Comparison of ENCODE assay signal across 8 cellular contexts in the genomic region with DNA sequence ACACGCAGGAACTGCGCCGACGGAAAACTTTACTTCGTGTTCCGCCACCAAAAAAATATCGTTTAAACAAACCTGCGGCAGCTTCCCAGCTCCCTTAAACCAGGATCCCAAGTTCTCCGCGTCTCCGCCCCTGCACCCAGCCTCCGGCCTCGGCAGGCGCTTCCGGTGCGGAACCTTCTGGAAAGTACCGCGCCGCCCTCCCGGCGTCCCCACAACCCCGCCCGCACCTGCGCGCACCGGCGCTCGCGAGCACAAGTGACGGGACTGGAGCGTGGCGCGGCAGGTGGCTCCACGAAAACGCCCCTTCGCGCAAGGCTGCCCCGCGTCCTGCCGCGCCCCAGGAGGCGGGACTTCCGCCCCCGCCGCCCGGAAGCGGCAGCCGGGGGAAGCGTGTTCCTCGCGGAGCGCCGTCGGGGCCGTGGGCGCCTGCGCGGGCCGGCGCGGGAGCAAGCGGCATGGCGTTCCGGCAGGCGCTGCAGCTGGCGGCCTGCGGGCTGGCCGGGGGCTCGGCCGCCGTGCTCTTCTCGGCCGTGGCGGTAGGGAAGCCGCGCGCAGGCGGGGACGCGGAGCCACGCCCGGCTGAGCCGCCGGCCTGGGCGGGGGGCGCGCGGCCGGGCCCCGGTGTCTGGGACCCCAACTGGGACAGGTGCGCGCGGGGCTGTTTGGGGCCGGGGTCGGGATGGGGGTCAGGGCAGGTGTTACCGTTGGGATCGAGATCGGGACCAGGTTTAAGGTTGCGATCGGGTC. TPM values are rescaled to one million over a fixed set of nuclear protein-coding genes. Genes with fewer than 3 reads are reported as not detected.
DNase-seq lines count a peak whose midpoint lies in the region; ATAC-seq and TF ChIP-seq lines count a peak whose summit lies in the region.

A gene (plus strand): TSS at position 421 of the 747 bp plus-strand sequence. CDS start 35 bp downstream, at position 456.

- POLR2A ChIA-PET in WTC11 (lab: Charles Lee) = no interaction called here

- peaks cover 12% of the 10 kb centered on the region for H3K36me3 Mint-ChIP-seq in WTC11

- peak within 1 kb of the TSS; percentile 90 for H3K4me3 ChIP-seq in cardiac fibroblast (replicated peaks in 1 of 2; ENCODE audit: low read depth in 2 of 2, low read length in 2 of 2)

- peaks cover 11% of the 10 kb centered on the region; the same call in 1 of the 2 replicates for H3K4me1 Mint-ChIP-seq in WTC11

- peaks cover 10% of the 10 kb centered on the region for H3K9me3 Mint-ChIP-seq in WTC11

- CTCF ChIA-PET in WTC11 (lab: Charles Lee) = interaction anchor here (1.1 kb wide), 1 partner anchor 92 kb away, joined by 3 read pairs; a partner anchor contains a TSS

- in situ Hi-C loops in GM18951 (cut with MboI; ENCODE audit: low sequenced_read_pairs, unreplicated experiment) = no loop called here

- H3K27ac Mint-ChIP-seq in WTC11 = peak within 1 kb of the TSS; percentile 81

- H3K27me3 Mint-ChIP-seq in WTC11 (ENCODE audit: low read depth) = no peaks in the 10 kb centered on the region

- TF ChIP-seq CTCF in WTC11 (IDR thresholded peaks at IDR 0.05) (no peak), cardiac fibroblast (IDR thresholded peaks at IDR 0.05; ENCODE audit: low read depth, low read length) (no peak)

- ATAC-seq in HG03159 (IDR thresholded peaks at IDR 0.05; ENCODE audit: unreplicated experiment) (peak; percentile 90), WTC11 (peak; percentile 69)

- DNase-seq in AG08396 (ENCODE audit: low spot score) (peak; percentile 98), NCI-H2227 treated with DMSO at 0.1 percent for 48 hours (lab: John Stamatoyannopoulos, UW) (peak; percentile 88), WTC11 (ENCODE audit: low spot score) (peak; percentile 65), cardiac fibroblast (ENCODE audit: low read depth in 2 of 2) (peak; percentile 73 to 81), iris pigment epithelial cell (ENCODE audit: low read depth) (peak; percentile 87)
- peak; percentile 77 to 81 for DNase-seq in stimulated activated CD4-positive, alpha-beta T cell treated with anti-CD3 and anti-CD28 coated beads, Interleukin-12 subunit alpha, Interleukin-12 subunit beta, amount 100 ng/mL, for 24 hours (ENCODE audit: low read depth in 2 of 2)

- TF ChIP-seq POLR2A in GM18951 (IDR thresholded peaks at IDR 0.05; ENCODE audit: extremely low read depth, insufficient read depth, insufficient read length) = peak; percentile 95

- peak within 1 kb of the TSS; percentile 90 for H3K4me3 Mint-ChIP-seq in WTC11

TF ChIP-seq in WTC11, 78 proteins besides CTCF, POLR2A, EP300 and RAD21 (continues in another document):
- TF ChIP-seq ATF1 (CRISPR knock-in tag; IDR thresholded peaks at IDR 0.05) = peak; percentile 76; the same call in 1 of the 2 replicates
- TF ChIP-seq, protein P1, sequence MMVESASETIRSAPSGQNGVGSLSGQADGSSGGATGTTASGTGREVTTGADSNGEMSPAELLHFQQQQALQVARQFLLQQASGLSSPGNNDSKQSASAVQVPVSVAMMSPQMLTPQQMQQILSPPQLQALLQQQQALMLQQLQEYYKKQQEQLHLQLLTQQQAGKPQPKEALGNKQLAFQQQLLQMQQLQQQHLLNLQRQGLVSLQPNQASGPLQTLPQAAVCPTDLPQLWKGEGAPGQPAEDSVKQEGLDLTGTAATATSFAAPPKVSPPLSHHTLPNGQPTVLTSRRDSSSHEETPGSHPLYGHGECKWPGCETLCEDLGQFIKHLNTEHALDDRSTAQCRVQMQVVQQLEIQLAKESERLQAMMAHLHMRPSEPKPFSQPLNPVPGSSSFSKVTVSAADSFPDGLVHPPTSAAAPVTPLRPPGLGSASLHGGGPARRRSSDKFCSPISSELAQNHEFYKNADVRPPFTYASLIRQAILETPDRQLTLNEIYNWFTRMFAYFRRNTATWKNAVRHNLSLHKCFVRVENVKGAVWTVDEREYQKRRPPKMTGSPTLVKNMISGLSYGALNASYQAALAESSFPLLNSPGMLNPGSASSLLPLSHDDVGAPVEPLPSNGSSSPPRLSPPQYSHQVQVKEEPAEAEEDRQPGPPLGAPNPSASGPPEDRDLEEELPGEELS (CRISPR knock-in tag; IDR thresholded peaks at IDR 0.05) = peak; percentile 84
- TF ChIP-seq SMAD3 (CRISPR knock-in tag; IDR thresholded peaks at IDR 0.05; ENCODE audit: borderline replicate concordance) = peak; percentile 86; the same call in 1 of the 2 replicates
- TF ChIP-seq, protein P2, sequence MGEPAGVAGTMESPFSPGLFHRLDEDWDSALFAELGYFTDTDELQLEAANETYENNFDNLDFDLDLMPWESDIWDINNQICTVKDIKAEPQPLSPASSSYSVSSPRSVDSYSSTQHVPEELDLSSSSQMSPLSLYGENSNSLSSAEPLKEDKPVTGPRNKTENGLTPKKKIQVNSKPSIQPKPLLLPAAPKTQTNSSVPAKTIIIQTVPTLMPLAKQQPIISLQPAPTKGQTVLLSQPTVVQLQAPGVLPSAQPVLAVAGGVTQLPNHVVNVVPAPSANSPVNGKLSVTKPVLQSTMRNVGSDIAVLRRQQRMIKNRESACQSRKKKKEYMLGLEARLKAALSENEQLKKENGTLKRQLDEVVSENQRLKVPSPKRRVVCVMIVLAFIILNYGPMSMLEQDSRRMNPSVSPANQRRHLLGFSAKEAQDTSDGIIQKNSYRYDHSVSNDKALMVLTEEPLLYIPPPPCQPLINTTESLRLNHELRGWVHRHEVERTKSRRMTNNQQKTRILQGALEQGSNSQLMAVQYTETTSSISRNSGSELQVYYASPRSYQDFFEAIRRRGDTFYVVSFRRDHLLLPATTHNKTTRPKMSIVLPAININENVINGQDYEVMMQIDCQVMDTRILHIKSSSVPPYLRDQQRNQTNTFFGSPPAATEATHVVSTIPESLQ (CRISPR knock-in tag; IDR thresholded peaks at IDR 0.05) = no peak
- no peak for TF ChIP-seq ZNF423 (CRISPR knock-in tag; IDR thresholded peaks at IDR 0.05)
- TF ChIP-seq, protein P3, sequence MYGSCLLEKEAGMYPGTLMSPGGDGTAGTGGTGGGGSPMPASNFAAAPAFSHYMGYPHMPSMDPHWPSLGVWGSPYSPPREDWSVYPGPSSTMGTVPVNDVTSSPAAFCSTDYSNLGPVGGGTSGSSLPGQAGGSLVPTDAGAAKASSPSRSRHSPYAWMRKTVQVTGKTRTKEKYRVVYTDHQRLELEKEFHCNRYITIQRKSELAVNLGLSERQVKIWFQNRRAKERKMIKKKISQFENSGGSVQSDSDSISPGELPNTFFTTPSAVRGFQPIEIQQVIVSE (CRISPR knock-in tag; IDR thresholded peaks at IDR 0.05; ENCODE audit: borderline replicate concordance) = no peak
- TF ChIP-seq IRF2 (CRISPR knock-in tag; IDR thresholded peaks at IDR 0.05; ENCODE audit: borderline replicate concordance, low read depth) = no peak
- 0 out of 2 replicates have a peak, but pooled peaks have one; percentile 60 for TF ChIP-seq ZBTB21 (CRISPR knock-in tag; IDR thresholded peaks at IDR 0.05; ENCODE audit: borderline replicate concordance)
- 0 out of 2 replicates have a peak, but pooled peaks have one; percentile 41 for TF ChIP-seq NFE2L1 (CRISPR knock-in tag; IDR thresholded peaks at IDR 0.05)
- no peak for TF ChIP-seq HMGA2 (CRISPR knock-in tag; IDR thresholded peaks at IDR 0.05)
- TF ChIP-seq, protein P4, sequence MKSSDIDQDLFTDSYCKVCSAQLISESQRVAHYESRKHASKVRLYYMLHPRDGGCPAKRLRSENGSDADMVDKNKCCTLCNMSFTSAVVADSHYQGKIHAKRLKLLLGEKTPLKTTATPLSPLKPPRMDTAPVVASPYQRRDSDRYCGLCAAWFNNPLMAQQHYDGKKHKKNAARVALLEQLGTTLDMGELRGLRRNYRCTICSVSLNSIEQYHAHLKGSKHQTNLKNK (CRISPR knock-in tag; IDR thresholded peaks at IDR 0.05) = no peak
- no peak for TF ChIP-seq JAZF1 (CRISPR knock-in tag; IDR thresholded peaks at IDR 0.05)
- no peak for TF ChIP-seq FOXJ3 (CRISPR knock-in tag; IDR thresholded peaks at IDR 0.05; ENCODE audit: borderline replicate concordance)
- TF ChIP-seq OVOL2 (CRISPR knock-in tag; IDR thresholded peaks at IDR 0.05; ENCODE audit: borderline replicate concordance) = no peak
- TF ChIP-seq, protein P5, sequence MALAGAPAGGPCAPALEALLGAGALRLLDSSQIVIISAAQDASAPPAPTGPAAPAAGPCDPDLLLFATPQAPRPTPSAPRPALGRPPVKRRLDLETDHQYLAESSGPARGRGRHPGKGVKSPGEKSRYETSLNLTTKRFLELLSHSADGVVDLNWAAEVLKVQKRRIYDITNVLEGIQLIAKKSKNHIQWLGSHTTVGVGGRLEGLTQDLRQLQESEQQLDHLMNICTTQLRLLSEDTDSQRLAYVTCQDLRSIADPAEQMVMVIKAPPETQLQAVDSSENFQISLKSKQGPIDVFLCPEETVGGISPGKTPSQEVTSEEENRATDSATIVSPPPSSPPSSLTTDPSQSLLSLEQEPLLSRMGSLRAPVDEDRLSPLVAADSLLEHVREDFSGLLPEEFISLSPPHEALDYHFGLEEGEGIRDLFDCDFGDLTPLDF (CRISPR knock-in tag; IDR thresholded peaks at IDR 0.05) = peak; percentile 75; the same call in 1 of the 2 replicates
- TF ChIP-seq, protein P6, sequence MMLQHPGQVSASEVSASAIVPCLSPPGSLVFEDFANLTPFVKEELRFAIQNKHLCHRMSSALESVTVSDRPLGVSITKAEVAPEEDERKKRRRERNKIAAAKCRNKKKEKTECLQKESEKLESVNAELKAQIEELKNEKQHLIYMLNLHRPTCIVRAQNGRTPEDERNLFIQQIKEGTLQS (CRISPR knock-in tag; conservative IDR thresholded peaks at IDR 0.05) = no peak
- TF ChIP-seq SMAD4 (CRISPR knock-in tag; IDR thresholded peaks at IDR 0.05) = no peak
- no peak for TF ChIP-seq JUN (CRISPR knock-in tag; IDR thresholded peaks at IDR 0.05)
- TF ChIP-seq TEAD4 (CRISPR knock-in tag; IDR thresholded peaks at IDR 0.05) = no peak
- TF ChIP-seq, protein P7, sequence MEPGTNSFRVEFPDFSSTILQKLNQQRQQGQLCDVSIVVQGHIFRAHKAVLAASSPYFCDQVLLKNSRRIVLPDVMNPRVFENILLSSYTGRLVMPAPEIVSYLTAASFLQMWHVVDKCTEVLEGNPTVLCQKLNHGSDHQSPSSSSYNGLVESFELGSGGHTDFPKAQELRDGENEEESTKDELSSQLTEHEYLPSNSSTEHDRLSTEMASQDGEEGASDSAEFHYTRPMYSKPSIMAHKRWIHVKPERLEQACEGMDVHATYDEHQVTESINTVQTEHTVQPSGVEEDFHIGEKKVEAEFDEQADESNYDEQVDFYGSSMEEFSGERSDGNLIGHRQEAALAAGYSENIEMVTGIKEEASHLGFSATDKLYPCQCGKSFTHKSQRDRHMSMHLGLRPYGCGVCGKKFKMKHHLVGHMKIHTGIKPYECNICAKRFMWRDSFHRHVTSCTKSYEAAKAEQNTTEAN (CRISPR knock-in tag; IDR thresholded peaks at IDR 0.05) = 0 out of 2 replicates have a peak, but pooled peaks have one; percentile 10
- peak; percentile 90 for TF ChIP-seq ETV6 (CRISPR knock-in tag; IDR thresholded peaks at IDR 0.05)

RNA-seq across cellular contexts. Expression of the gene that starts here (rescaled TPM):
- 76.8 to 89.7 TPM (median 81.0 TPM) in 3 replicates for total RNA-seq in WTC11 (2021)

Comparison
In these comparisons a context has a peak if more than half of its experiments do, and no peak if none do; other contexts are left out.
1. Peak in every context shown above with its lines: DNase-seq, ATAC-seq and H3K4me3 ChIP-seq.